Comparison of ENCODE assay signal across 8 cellular contexts in the genomic region with DNA sequence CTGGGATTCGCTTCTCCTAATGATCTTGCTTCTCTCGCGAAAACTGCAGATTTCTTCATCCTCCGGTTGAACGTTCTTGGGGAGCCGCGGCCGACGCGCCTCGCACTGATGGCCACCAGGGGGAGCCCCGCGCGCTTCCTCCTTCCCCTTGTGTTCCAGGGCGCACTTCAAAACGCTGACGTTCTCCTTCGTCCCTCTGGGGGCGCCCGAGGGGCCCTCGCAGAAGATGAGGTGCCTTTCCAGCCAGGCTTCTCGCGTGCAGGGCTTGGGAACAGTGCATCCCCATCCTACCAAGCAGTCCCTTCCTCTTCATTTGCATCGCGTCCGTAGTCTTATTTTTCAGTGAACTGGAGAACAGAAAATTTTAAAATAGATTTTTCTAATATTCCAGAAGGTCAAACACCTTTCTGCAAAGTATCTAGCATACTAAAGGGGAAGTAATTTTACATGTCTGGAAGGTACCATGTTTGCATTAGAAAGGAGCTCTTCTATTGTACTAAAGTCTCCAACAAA. TPM values are rescaled to one million over a fixed set of nuclear protein-coding genes. Genes with fewer than 3 reads are reported as not detected.
DNase-seq lines count a peak whose midpoint lies in the region; ATAC-seq and TF ChIP-seq lines count a peak whose summit lies in the region.

No MANE protein-coding gene starts in this region.

- no peaks in the 10 kb centered on the region for H3K27me3 ChIP-seq in Peyer's patch
- peaks cover 11% of the 10 kb centered on the region for H3K27me3 ChIP-seq in neutrophil

- DNase-seq in Daoy (ENCODE audit: low read depth), result peak; percentile 82
- peak; percentile 82 to 95 (median 90) for DNase-seq in Peyer's patch
- peak; percentile 88 to 91 for DNase-seq in activated T-cell treated with anti-CD3 and anti-CD28 coated beads, Interleukin-2, amount 50 U/mL, for 72 hours
- DNase-seq in fibroblast of the aortic adventitia (ENCODE audit: low read depth), result peak; percentile 89
- DNase-seq in superior temporal gyrus (ENCODE audit: extremely low spot score), result peak; percentile 93

- no peak overlapping the region for H3K27ac ChIP-seq in Peyer's patch
- peak overlapping the region; percentile 73 for H3K27ac ChIP-seq in neutrophil

- TF ChIP-seq CTCF in Peyer's patch (IDR thresholded peaks at IDR 0.05), result peak; percentile 97 to 100 (median 99)
- TF ChIP-seq CTCF in fibroblast of the aortic adventitia (IDR thresholded peaks at IDR 0.05; ENCODE audit: insufficient read depth, low read length), result peak; percentile 99
- TF ChIP-seq CTCF in neutrophil (IDR thresholded peaks at IDR 0.05), result peak; percentile 100

- H3K27ac Mint-ChIP-seq in activated T-cell treated with anti-CD3 and anti-CD28 coated beads, Interleukin-2, amount 50 U/mL, for 72 hours, result no peak overlapping the region

- H3K9me3 Mint-ChIP-seq in activated T-cell treated with anti-CD3 and anti-CD28 coated beads, Interleukin-2, amount 50 U/mL, for 72 hours, result no peaks in the 10 kb centered on the region

- peak; percentile 83 for TF ChIP-seq RAD21 in Ishikawa (IDR thresholded peaks at IDR 0.05; ENCODE audit: low read depth)

- peaks cover 26% of the 10 kb centered on the region for H3K27me3 Mint-ChIP-seq in activated T-cell treated with anti-CD3 and anti-CD28 coated beads, Interleukin-2, amount 50 U/mL, for 72 hours (ENCODE audit: low read depth)

- TF ChIP-seq POLR2A in Peyer's patch (IDR thresholded peaks at IDR 0.05), result no peak

- H3K4me3 Mint-ChIP-seq in activated T-cell treated with anti-CD3 and anti-CD28 coated beads, Interleukin-2, amount 50 U/mL, for 72 hours, result peak overlapping the region; percentile 1 to 2

- peak; percentile 99 for ATAC-seq in GM21723 (IDR thresholded peaks at IDR 0.05; ENCODE audit: unreplicated experiment)
- peak; percentile 95 to 96 for ATAC-seq in activated T-cell treated with anti-CD3 and anti-CD28 coated beads, Interleukin-2, amount 50 U/mL, for 72 hours (replicated peaks in 1 of 2)

- H3K4me3 ChIP-seq in Peyer's patch (no peak overlapping the region), fibroblast of the aortic adventitia (ENCODE audit: low read depth, low read length) (no peak overlapping the region), neutrophil (ENCODE audit: low read depth in 1 of 2, low read length in 1 of 2) (peak overlapping the region; percentile 12 to 47)

- peaks cover 23% of the 10 kb centered on the region for H3K4me1 Mint-ChIP-seq in activated T-cell treated with anti-CD3 and anti-CD28 coated beads, Interleukin-2, amount 50 U/mL, for 72 hours (ENCODE audit: low read depth)

- H3K36me3 ChIP-seq in Peyer's patch, result no peaks in the 10 kb centered on the region
- H3K36me3 ChIP-seq in neutrophil, result no peaks in the 10 kb centered on the region

- H3K4me1 ChIP-seq in Peyer's patch (no peaks in the 10 kb centered on the region), neutrophil (ENCODE audit: control insufficient read depth in 1 of 2, insufficient read depth in 1 of 2, low read depth in 1 of 2, low read length in 1 of 2) (peaks cover 14 to 18% of the 10 kb centered on the region in 2 experiments)

- H3K36me3 Mint-ChIP-seq in activated T-cell treated with anti-CD3 and anti-CD28 coated beads, Interleukin-2, amount 50 U/mL, for 72 hours (ENCODE audit: insufficient read depth in 2 of 2), result no peaks in the 10 kb centered on the region

- peak; percentile 25; the same call in 1 of the 2 replicates for TF ChIP-seq EP300 in Ishikawa (IDR thresholded peaks at IDR 0.05; ENCODE audit: borderline replicate concordance)

- H3K9me3 ChIP-seq in Peyer's patch (no peaks in the 10 kb centered on the region), neutrophil (no peaks in the 10 kb centered on the region)

TF ChIP-seq in Ishikawa, 13 proteins besides CTCF, POLR2A, EP300 and RAD21:
- TF ChIP-seq, protein P1, sequence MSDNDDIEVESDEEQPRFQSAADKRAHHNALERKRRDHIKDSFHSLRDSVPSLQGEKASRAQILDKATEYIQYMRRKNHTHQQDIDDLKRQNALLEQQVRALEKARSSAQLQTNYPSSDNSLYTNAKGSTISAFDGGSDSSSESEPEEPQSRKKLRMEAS (IDR thresholded peaks at IDR 0.05), result peak; percentile 44
- TF ChIP-seq YY1 (IDR thresholded peaks at IDR 0.05; ENCODE audit: low read depth) (0 out of 2 replicates have a peak, but pooled peaks have one; percentile 20), CEBPB (IDR thresholded peaks at IDR 0.05) (0 out of 2 replicates have a peak, but pooled peaks have one; percentile 18), EGR1 (IDR thresholded peaks at IDR 0.05) (no peak), REST (IDR thresholded peaks at IDR 0.05; ENCODE audit: low read depth) (no peak), NFIC (IDR thresholded peaks at IDR 0.05) (no peak)

RNA-seq across cellular contexts. Expression of gene GSTO2, which starts 22.5 kb away (rescaled TPM):
- total RNA-seq in Daoy (2014; rRNA removed; shearing (Covaris generic)), result 0.06 and 0.48 TPM in 2 replicates
- total RNA-seq in Peyer's patch (10 to 100 TPM in 3 of 4 donors, 1 to 10 TPM in 1; 9.1 to 15.5 (median 13.7) TPM), fibroblast of the aortic adventitia (ENCODE audit: low replicate concordance) (3.4 and 8.9 TPM in 2 replicates)
- 1 to 10 TPM; 6.8 to 9.5 TPM for total RNA-seq in activated T-cell treated with anti-CD3 and anti-CD28 coated beads, Interleukin-2, amount 50 U/mL, for 72 hours

RNA-seq across cellular contexts. Expression of gene GSTO1, which starts 36.8 kb away (rescaled TPM):
- total RNA-seq in Daoy (2014; rRNA removed; shearing (Covaris generic)), result 194 and 233 TPM in 2 replicates
- total RNA-seq in Peyer's patch (100 to 1,000 TPM in 1 of 4 donors, 10 to 100 TPM in 3; 46.4 to 105 (median 69.5) TPM), fibroblast of the aortic adventitia (ENCODE audit: low replicate concordance) (175 and 260 TPM in 2 replicates)
- total RNA-seq in activated T-cell treated with anti-CD3 and anti-CD28 coated beads, Interleukin-2, amount 50 U/mL, for 72 hours, result 100 to 1,000 TPM; 113 to 117 TPM

RNA-seq across cellular contexts. Expression of gene ITPRIP, which starts 46.8 kb away (rescaled TPM):
- 3.2 and 3.3 TPM in 2 replicates for total RNA-seq in Daoy (2014; rRNA removed; shearing (Covaris generic))
- total RNA-seq in Peyer's patch (1 to 10 TPM; 2.8 to 9.9 (median 7.7) TPM), fibroblast of the aortic adventitia (ENCODE audit: low replicate concordance) (6.2 and 15.7 TPM in 2 replicates)
- 10 to 100 TPM; 27.8 to 29.7 TPM for total RNA-seq in activated T-cell treated with anti-CD3 and anti-CD28 coated beads, Interleukin-2, amount 50 U/mL, for 72 hours

RNA-seq across cellular contexts. Expression of gene CFAP43, which starts 59.3 kb away (rescaled TPM):
- 0.24 and 0.69 TPM in 2 replicates for total RNA-seq in Daoy (2014; rRNA removed; shearing (Covaris generic))
- total RNA-seq in Peyer's patch (10 to 100 TPM in 1 of 4 donors, under 1 TPM in 2, not detected in 1; 0.27 to 12.4 (median 0.76) TPM), fibroblast of the aortic adventitia (ENCODE audit: low replicate concordance) (0.36 and 0.41 TPM in 2 replicates)
- total RNA-seq in activated T-cell treated with anti-CD3 and anti-CD28 coated beads, Interleukin-2, amount 50 U/mL, for 72 hours, result under 1 TPM; 0.21 to 0.31 TPM

Comparison
In these comparisons a context has a peak if more than half of its experiments do, and no peak if none do; other contexts are left out.
1. H3K4me3 ChIP-seq: peak in neutrophil (2 of 2); none in Peyer's patch (0 of 4) and fibroblast of the aortic adventitia (single experiment).
2. Peak in every context shown above with its lines, with median percentiles within 50 percentile points of each other: DNase-seq and CTCF ChIP-seq.